17 cellular contexts compared by ENCODE assay signal in the genomic region with DNA sequence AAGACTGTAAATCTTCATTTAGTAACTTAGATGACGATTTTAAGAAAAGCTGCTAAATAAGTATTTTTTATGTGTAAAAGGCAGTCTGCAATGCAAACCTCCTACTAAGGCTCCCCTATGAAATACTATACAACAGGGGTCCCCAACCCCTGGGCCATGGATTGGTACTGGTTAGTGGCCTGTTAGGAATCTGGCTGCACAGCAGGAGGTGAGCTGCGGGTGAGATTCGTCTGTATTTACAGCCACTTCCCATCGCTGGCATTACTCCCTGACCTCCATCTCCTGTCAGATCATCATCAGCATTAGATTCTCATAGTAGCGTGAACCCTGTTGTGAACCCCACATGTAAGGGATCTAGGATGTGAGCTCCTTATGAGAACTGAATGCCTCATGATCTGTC.
"Had no signal": no experiment of that assay in that cellular context is flagged by ENCODE, and none has a peak within 500 bp of the region (broad histone marks: within the 10 kb centered on the region; RNA-seq: fewer than 3 reads in every experiment).

No MANE protein-coding gene starts in this region.

- H3K27ac ChIP-seq: esophagus squamous epithelium, gastroesophageal sphincter, ovary, right atrium auricular region, stomach had no signal

- ATAC-seq: effector memory CD8-positive, alpha-beta T cell; gastroesophageal sphincter; left colon; left ventricle myocardium superior had no signal

- DNase-seq: effector memory CD8-positive, alpha-beta T cell; esophagus squamous epithelium; foreskin fibroblast; glutamatergic neuron; left colon; left ventricle myocardium superior; mesenchymal stem cell; naive B cell; ovary; small intestine; stimulated activated CD4-positive, alpha-beta T cell treated with anti-CD3 and anti-CD28 coated beads, Interleukin-12 subunit alpha, Interleukin-12 subunit beta, amount 100 ng/mL, for 4 hours; stimulated activated naive CD4-positive, alpha-beta T cell; stomach; trophoblast cell had no signal

- H3K36me3 Mint-ChIP-seq: naive B cell had no signal

- H3K36me3 ChIP-seq: esophagus squamous epithelium, gastroesophageal sphincter, ovary, right atrium auricular region, stomach had no signal

- H3K27ac Mint-ChIP-seq: effector memory CD8-positive, alpha-beta T cell; naive B cell had no signal

- H3K4me1 Mint-ChIP-seq: naive B cell had no signal

- H3K4me3 ChIP-seq: esophagus squamous epithelium, gastroesophageal sphincter, lung, ovary, right atrium auricular region, stomach had no signal

- H3K27me3 Mint-ChIP-seq: effector memory CD8-positive, alpha-beta T cell; naive B cell had no signal

- H3K27me3 ChIP-seq: esophagus squamous epithelium, gastroesophageal sphincter, ovary, right atrium auricular region, stomach had no signal

- H3K4me3 Mint-ChIP-seq: effector memory CD8-positive, alpha-beta T cell; naive B cell had no signal

- H3K4me1 ChIP-seq: esophagus squamous epithelium, gastroesophageal sphincter, right atrium auricular region, stomach had no signal

- H3K9me3 ChIP-seq: esophagus squamous epithelium, ovary, right atrium auricular region had no signal
